Comparison of ENCODE assay signal across 8 cellular contexts in genomic region chr17:81510798-81511549, GRCh38. TPM values are rescaled to one million over a fixed set of nuclear protein-coding genes. Genes with fewer than 3 reads are reported as not detected.
DNase-seq lines count a peak whose midpoint lies in the region; ATAC-seq, FAIRE-seq and TF ChIP-seq lines count a peak whose summit lies in the region.

No MANE protein-coding gene starts in this region.

- H3K27me3 ChIP-seq in endodermal cell (ENCODE audit: control insufficient read depth, insufficient read depth, low read length, poor library complexity, severe bottlenecking), result no peaks in the 10 kb centered on the region

- peak overlapping the region; percentile 99 for H3K9ac ChIP-seq in endodermal cell (ENCODE audit: extremely low read depth, low read length, poor library complexity, severe bottlenecking)

- TF ChIP-seq CTCF in VCaP (conservative IDR thresholded peaks at IDR 0.05) (no peak), endodermal cell (conservative IDR thresholded peaks at IDR 0.05) (no peak), natural killer cell (IDR thresholded peaks at IDR 0.05) (no peak), GM10266 (IDR thresholded peaks at IDR 0.05; ENCODE audit: control insufficient read depth, insufficient read depth, low read depth, missing control alignments) (no peak)

- no peaks in the 10 kb centered on the region for H3K9me3 ChIP-seq in endodermal cell (ENCODE audit: control insufficient read depth, low read length)

- H3K9me3 Mint-ChIP-seq in endodermal cell (peaks cover 6% of the 10 kb centered on the region), natural killer cell (no peaks in the 10 kb centered on the region)

- no peaks in the 10 kb centered on the region for H3K27me3 Mint-ChIP-seq in endodermal cell (ENCODE audit: insufficient read depth)
- H3K27me3 Mint-ChIP-seq in natural killer cell (ENCODE audit: low read depth in 2 of 2), result no peaks in the 10 kb centered on the region

- peak; percentile 28; the same call in 1 of the 2 replicates for TF ChIP-seq POLR2A in H54 (IDR thresholded peaks at IDR 0.05; ENCODE audit: low read depth, low read length)

- ATAC-seq in natural killer cell (no peak), HG03039 (IDR thresholded peaks at IDR 0.05; ENCODE audit: unreplicated experiment) (no peak)

- 4 to 5% methylated on average over 39 to 46 of the region's 46 CpGs for WGBS in endodermal cell (ENCODE audit: insufficient coverage in 1 of 2, insufficient read length in 1 of 2), 2 experiments

- FAIRE-seq in H54 (lab: Jason Lieb, UNC), result no peak

- H3K36me3 Mint-ChIP-seq in endodermal cell (ENCODE audit: low read depth) (peaks cover 40% of the 10 kb centered on the region), natural killer cell (peaks cover 28% of the 10 kb centered on the region)

- intact Hi-C loops in natural killer cell (cut with micrococcal nuclease), result loop anchor here (5.0 to 10.0 kb wide), 2 partner anchors 94 to 1704 kb away; no protein-coding TSS in a partner anchor

- no peaks in the 10 kb centered on the region for H3K4me1 ChIP-seq in endodermal cell (ENCODE audit: control insufficient read depth, insufficient read depth, low read length)

- peak overlapping the region; percentile 100 for H3K27ac ChIP-seq in VCaP
- H3K27ac ChIP-seq in endodermal cell (ENCODE audit: low read depth, low read length), result no peak overlapping the region

- H3K4me3 Mint-ChIP-seq in endodermal cell (peak overlapping the region; percentile 98), natural killer cell (peak overlapping the region; percentile 100)

- H3K36me3 ChIP-seq in endodermal cell (ENCODE audit: control insufficient read depth, insufficient read depth, low read length), result peaks cover 38% of the 10 kb centered on the region

- H3K4me3 ChIP-seq in endodermal cell (ENCODE audit: low read length), result peak overlapping the region; percentile 95

- H3K4me1 Mint-ChIP-seq in endodermal cell (peaks cover 16% of the 10 kb centered on the region), natural killer cell (peaks cover 49 to 62% of the 10 kb centered on the region in 2 donors)

- H3K27ac Mint-ChIP-seq in endodermal cell (peak overlapping the region; percentile 97), natural killer cell (peak overlapping the region; percentile 95 to 98)

- DNase-seq in H54 (ENCODE audit: insufficient read length, low spot score), result no peak
- peak; percentile 63 for DNase-seq in endodermal cell
- peak; percentile 44 for DNase-seq in natural killer cell
- DNase-seq in NCI-H2227 treated with DMSO at 0.1 percent for 48 hours (lab: John Stamatoyannopoulos, UW), result no peak
- DNase-seq in GM10266 (ENCODE audit: extremely low spot score), result no peak
- DNase-seq in NCI-H1436 (lab: John Stamatoyannopoulos, UW), result no peak

RNA-seq across cellular contexts. Expression of gene ACTG1, which starts 1.6 kb away (rescaled TPM):
- total RNA-seq in endodermal cell (1,000 to 10,000 TPM; 4,461 to 5,616 TPM), natural killer cell (1,000 to 10,000 TPM; 1,401 to 1,901 (median 1,735) TPM)
- 4,463 TPM for polyA plus RNA-seq in endodermal cell (2013, experiment 1 of 2)
- 3,951 TPM for polyA plus RNA-seq in endodermal cell (2013, experiment 2 of 2)

RNA-seq across cellular contexts. Expression of gene FSCN2, which starts 17.2 kb away (rescaled TPM):
- total RNA-seq in endodermal cell, result 1 to 10 TPM; 1.0 to 1.8 TPM
- polyA plus RNA-seq in endodermal cell (2013, experiment 1 of 2), result 0.50 TPM
- polyA plus RNA-seq in endodermal cell (2013, experiment 2 of 2), result 0.46 TPM
- 1 to 10 TPM in 2 of 3 donors, under 1 TPM in 1; 0.26 to 2.6 (median 1.0) TPM for total RNA-seq in natural killer cell

RNA-seq across cellular contexts. Expression of gene FAAP100, which starts 41.2 kb away (rescaled TPM):
- total RNA-seq in endodermal cell (10 to 100 TPM; 34.5 to 39.5 TPM), natural killer cell (10 to 100 TPM; 31.8 to 34.5 (median 33.1) TPM)
- 25.9 TPM for polyA plus RNA-seq in endodermal cell (2013, experiment 1 of 2)
- polyA plus RNA-seq in endodermal cell (2013, experiment 2 of 2), result 24.1 TPM

Comparison
In these comparisons a context has a peak if more than half of its experiments do, and no peak if none do; other contexts are left out.
1. DNase-seq: peak in endodermal cell (single experiment) and natural killer cell (single experiment); none in H54 (single experiment), NCI-H2227 treated with DMSO at 0.1 percent for 48 hours (single experiment), GM10266 (single experiment) and NCI-H1436 (single experiment).